13 cellular contexts compared by ENCODE assay signal in the genomic region with DNA sequence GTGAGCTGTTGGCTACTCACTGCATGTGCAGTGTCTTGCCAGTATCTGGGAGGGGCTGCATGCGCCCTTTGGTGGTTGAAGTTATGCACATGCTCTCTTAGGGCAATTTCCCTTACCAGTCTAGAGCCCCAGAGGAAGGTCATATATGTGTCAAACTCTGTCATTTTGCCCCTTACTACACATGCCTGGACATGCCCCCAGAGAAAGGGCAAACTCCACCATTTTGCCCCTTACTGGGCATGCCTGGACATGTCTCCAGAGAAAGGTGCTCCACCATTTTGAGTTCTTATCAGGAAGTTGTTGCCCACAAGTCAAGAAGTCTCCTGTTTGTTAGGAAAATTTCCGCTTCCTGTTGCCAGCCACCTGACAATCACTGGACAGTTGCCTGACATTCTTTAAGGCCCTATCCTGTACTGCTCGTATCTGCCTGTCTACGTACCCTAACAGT. TPM values are rescaled to one million over a fixed set of nuclear protein-coding genes. Genes with fewer than 3 reads are reported as not detected.
DNase-seq lines count a peak whose midpoint lies in the region; ATAC-seq, FAIRE-seq and TF ChIP-seq lines count a peak whose summit lies in the region.
"Had no signal": no experiment of that assay in that cellular context is flagged by ENCODE, and none has a peak within 500 bp of the region (broad histone marks: within the 10 kb centered on the region; RNA-seq: fewer than 3 reads in every experiment).

No MANE protein-coding gene starts in this region.

- H3K4me3 Mint-ChIP-seq in activated CD8-positive, alpha-beta memory T cell treated with anti-CD3 and anti-CD28 coated beads, Interleukin-2, amount 10 ng/mL, durations not matched to agents 7 days and 5 days, result no peak overlapping the region

- H3K36me3 ChIP-seq in bronchial epithelial cell (ENCODE audit: control insufficient read depth, insufficient read depth, low read length), result no peaks in the 10 kb centered on the region
- no peaks in the 10 kb centered on the region for H3K36me3 ChIP-seq in lower lobe of right lung
- H3K36me3 ChIP-seq: heart left ventricle, spleen had no signal

- peak overlapping the region; percentile 71 for H3K27ac Mint-ChIP-seq in activated CD8-positive, alpha-beta memory T cell treated with anti-CD3 and anti-CD28 coated beads, Interleukin-2, amount 10 ng/mL, durations not matched to agents 7 days and 5 days

- TF ChIP-seq CTCF in bronchial epithelial cell (IDR thresholded peaks at IDR 0.05; ENCODE audit: insufficient read depth, low read length, severe bottlenecking) (no peak), lower lobe of right lung (IDR thresholded peaks at IDR 0.05) (no peak)

- CTCF ChIA-PET in activated CD8-positive, alpha-beta memory T cell treated with anti-CD3 and anti-CD28 coated beads, Interleukin-2, amount 10 ng/mL, durations not matched to agents 7 days and 5 days (lab: Charles Lee), result no interaction called here

- no peak overlapping the region for H3K27ac ChIP-seq in lower lobe of right lung
- H3K27ac ChIP-seq: coronary artery, KMS-11 had no signal

- H3K27me3 ChIP-seq in bronchial epithelial cell (ENCODE audit: control insufficient read depth, insufficient read depth, low read length) (no peaks in the 10 kb centered on the region), lower lobe of right lung (ENCODE audit: low read depth) (no peaks in the 10 kb centered on the region)
- H3K27me3 ChIP-seq: heart left ventricle, spleen had no signal

- peaks cover 19% of the 10 kb centered on the region for H3K36me3 Mint-ChIP-seq in activated CD8-positive, alpha-beta memory T cell treated with anti-CD3 and anti-CD28 coated beads, Interleukin-2, amount 10 ng/mL, durations not matched to agents 7 days and 5 days

- H3K4me1 ChIP-seq in lower lobe of right lung, result peaks cover 6% of the 10 kb centered on the region

- H3K9me3 ChIP-seq in lower lobe of right lung, result no peaks in the 10 kb centered on the region
- H3K9me3 ChIP-seq: heart left ventricle, spleen had no signal

- ATAC-seq in activated CD8-positive, alpha-beta memory T cell treated with anti-CD3 and anti-CD28 coated beads, Interleukin-2, amount 10 ng/mL, durations not matched to agents 7 days and 5 days, result no peak
- peak; percentile 43 for ATAC-seq in stimulated activated naive CD8-positive, alpha-beta T cell treated with anti-CD3 and anti-CD28 coated beads, Interleukin-15, Interleukin-2, amounts not matched to agents 100 U/mL and 50 U/mL, for 24 hours
- ATAC-seq in lower lobe of right lung, result no peak
- ATAC-seq: heart left ventricle had no signal

- peaks cover 2% of the 10 kb centered on the region for H3K9me3 Mint-ChIP-seq in activated CD8-positive, alpha-beta memory T cell treated with anti-CD3 and anti-CD28 coated beads, Interleukin-2, amount 10 ng/mL, durations not matched to agents 7 days and 5 days (ENCODE audit: low read depth)

- no peak for DNase-seq in activated CD8-positive, alpha-beta memory T cell treated with anti-CD3 and anti-CD28 coated beads, Interleukin-2, amount 10 ng/mL, durations not matched to agents 7 days and 5 days
- no peak for DNase-seq in activated CD8-positive, alpha-beta memory T cell treated with anti-CD3 and anti-CD28 coated beads, Interleukin-2, amount 50 U/mL, for 48 hours
- DNase-seq in HT1080 (ENCODE audit: low read depth) (peak; percentile 64), bronchial epithelial cell (ENCODE audit: low read depth) (peak; percentile 45), lower lobe of right lung (no peak), islet precursor cell (no peak), amygdala (lab: John Stamatoyannopoulos, UW) (no peak)
- DNase-seq in stimulated activated naive CD8-positive, alpha-beta T cell treated with anti-CD3 and anti-CD28 coated beads, Interleukin-15, Interleukin-2, amounts not matched to agents 100 U/mL and 50 U/mL, for 24 hours, result no peak
- DNase-seq: heart left ventricle, NCI-H774, spleen had no signal

- intact Hi-C loops in lower lobe of right lung (cut with DNase I), result no loop called here

- H3K27me3 Mint-ChIP-seq in activated CD8-positive, alpha-beta memory T cell treated with anti-CD3 and anti-CD28 coated beads, Interleukin-2, amount 10 ng/mL, durations not matched to agents 7 days and 5 days, result peaks cover 18% of the 10 kb centered on the region

- peaks cover 10% of the 10 kb centered on the region for H3K4me1 Mint-ChIP-seq in activated CD8-positive, alpha-beta memory T cell treated with anti-CD3 and anti-CD28 coated beads, Interleukin-2, amount 10 ng/mL, durations not matched to agents 7 days and 5 days

- FAIRE-seq in bronchial epithelial cell (lab: Jason Lieb, UNC), result no peak

- H3K4me3 ChIP-seq in bronchial epithelial cell (ENCODE audit: low read depth, low read length) (no peak overlapping the region), lower lobe of right lung (no peak overlapping the region)
- H3K4me3 ChIP-seq: coronary artery, heart left ventricle, spleen had no signal

RNA-seq across cellular contexts. Expression of a gene that starts 56.4 kb away (rescaled TPM):
- 10 to 100 TPM; 23.3 to 44.2 TPM for total RNA-seq in activated CD8-positive, alpha-beta memory T cell treated with anti-CD3 and anti-CD28 coated beads, Interleukin-2, amount 10 ng/mL, durations not matched to agents 7 days and 5 days
- not detected in 2 replicates for total RNA-seq in HT1080 (2014; rRNA removed; shearing (Covaris generic))
- polyA plus RNA-seq in HT1080 (2015; cell fraction: cytosol; rRNA removed), result 1.1 and 2.5 TPM in 2 replicates
- 1.0 and 1.8 TPM in 2 replicates for polyA plus RNA-seq in HT1080 (2015; cell fraction: nucleus; rRNA removed)
- total RNA-seq in bronchial epithelial cell (0.79 and 4.4 TPM in 2 replicates), lower lobe of right lung (115 TPM)

Comparison
In these comparisons a context has a peak if more than half of its experiments do, and no peak if none do; other contexts are left out.
1. DNase-seq: peak in HT1080 (single experiment) and bronchial epithelial cell (single experiment); none in activated CD8-positive, alpha-beta memory T cell treated with anti-CD3 and anti-CD28 coated beads, Interleukin-2, amount 10 ng/mL, durations not matched to agents 7 days and 5 days (single experiment), activated CD8-positive, alpha-beta memory T cell treated with anti-CD3 and anti-CD28 coated beads, Interleukin-2, amount 50 U/mL, for 48 hours (single experiment), stimulated activated naive CD8-positive, alpha-beta T cell treated with anti-CD3 and anti-CD28 coated beads, Interleukin-15, Interleukin-2, amounts not matched to agents 100 U/mL and 50 U/mL, for 24 hours (single experiment), lower lobe of right lung (single experiment), islet precursor cell (single experiment) and amygdala (0 of 56).